In genomic region chr4:82679531-82679930, GRCh38 we compare ENCODE assay signal across 24 cellular contexts.
"Had no signal": no experiment of that assay in that cellular context is flagged by ENCODE, and none has a peak within 500 bp of the region (broad histone marks: within the 10 kb centered on the region; RNA-seq: fewer than 3 reads in every experiment).

No MANE protein-coding gene starts in this region.

- DNase-seq: activated CD4-positive, alpha-beta T cell treated with anti-CD3 and anti-CD28 coated beads for 36 hours; activated CD4-positive, CD25-positive, alpha-beta regulatory T cell; activated effector memory CD4-positive, alpha-beta T cell treated with Interleukin-2 at 50 U/mL for 16 hours; activated naive CD4-positive, alpha-beta T cell treated with anti-CD3 and anti-CD28 coated beads for 36 hours; activated naive CD8-positive, alpha-beta T cell treated with anti-CD3 and anti-CD28 coated beads for 36 hours; adrenal gland; aorta; body of pancreas; cerebellar nuclear complex; colonic mucosa; effector memory CD4-positive, alpha-beta T cell; erythroblast; gastrocnemius medialis; glutamatergic neuron; hippocampal formation; kidney; naive thymus-derived CD8-positive, alpha-beta T cell; stimulated activated CD4-positive, alpha-beta T cell treated with anti-CD3 and anti-CD28 coated beads, Interleukin-15, amount 100 ng/mL, for 24 hours; stimulated activated CD4-positive, alpha-beta T cell treated with anti-CD3 and anti-CD28 coated beads, Interleukin-2, amount 100 ng/mL, for 24 hours; stimulated activated naive B cell treated with anti-CD40 and anti-IgM and Interleukin-4, amounts not matched to agents 10 μg/mL and 1 μg/mL and 100 μg/mL, for 72 hours; stomach; tibial artery had no signal

- H3K36me3 ChIP-seq: adrenal gland, cardiac muscle cell, colonic mucosa, gastrocnemius medialis, right atrium auricular region had no signal

- H3K27ac ChIP-seq: adrenal gland, body of pancreas, cardiac muscle cell, colonic mucosa, gastrocnemius medialis, right atrium auricular region, stomach, tibial artery had no signal

- H3K9me3 ChIP-seq: adrenal gland, body of pancreas, colonic mucosa, gastrocnemius medialis, right atrium auricular region, stomach, tibial artery had no signal

- ATAC-seq: activated CD4-positive, alpha-beta T cell treated with anti-CD3 and anti-CD28 coated beads for 36 hours; body of pancreas; gastrocnemius medialis; naive thymus-derived CD8-positive, alpha-beta T cell; stimulated activated naive B cell treated with anti-CD40 and anti-IgM and Interleukin-4, amounts not matched to agents 10 μg/mL and 1 μg/mL and 100 μg/mL, for 72 hours had no signal

- H3K27me3 ChIP-seq: adrenal gland, body of pancreas, cardiac muscle cell, colonic mucosa, gastrocnemius medialis, right atrium auricular region, stomach, tibial artery had no signal

- H3K4me1 ChIP-seq: body of pancreas, colonic mucosa, gastrocnemius medialis, right atrium auricular region, stomach, tibial artery had no signal

- H3K4me3 ChIP-seq: adrenal gland, body of pancreas, cardiac muscle cell, colonic mucosa, gastrocnemius medialis, right atrium auricular region, stomach, tibial artery had no signal
